ENCODE assay signal across 20 cellular contexts in genomic region chr3:195253981-195254432, GRCh38. TPM values are rescaled to one million over a fixed set of nuclear protein-coding genes. Genes with fewer than 3 reads are reported as not detected.
DNase-seq lines count a peak whose midpoint lies in the region; ATAC-seq and TF ChIP-seq lines count a peak whose summit lies in the region.
"Had no signal": no experiment of that assay in that cellular context is flagged by ENCODE, and none has a peak within 500 bp of the region (broad histone marks: within the 10 kb centered on the region; RNA-seq: fewer than 3 reads in every experiment).

No MANE protein-coding gene starts in this region.

- H3K4me2 ChIP-seq in hepatocyte = no peak overlapping the region

- peak; percentile 53 for DNase-seq in activated CD8-positive, alpha-beta memory T cell treated with anti-CD3 and anti-CD28 coated beads for 24 hours
- DNase-seq in activated CD8-positive, alpha-beta memory T cell treated with anti-CD3 and anti-CD28 coated beads, Interleukin-2, amount 50 U/mL, for 48 hours = no peak
- DNase-seq in NCI-H82 (lab: John Stamatoyannopoulos, UW) (peak; percentile 85), hepatocyte (ENCODE audit: low spot score) (no peak), stomach (no peak), coronary artery (ENCODE audit: low spot score) (no peak), DMS79 treated with DMSO at 0.1 percent for 48 hours (lab: John Stamatoyannopoulos, UW) (no peak), lower lobe of right lung (no peak)
- DNase-seq: activated CD4-positive, alpha-beta T cell treated with anti-CD3 and anti-CD28 coated beads for 48 hours; activated naive CD8-positive, alpha-beta T cell treated with anti-CD3 and anti-CD28 coated beads for 36 hours; activated T-cell treated with anti-CD3 and anti-CD28 coated beads, Interleukin-2, amount 50 U/mL, for 72 hours; CD8-positive, alpha-beta memory T cell; kidney glomerular epithelial cell; MG63; NCI-H187 treated with DMSO at 0.1 percent for 48 hours; OCI-M1; SIG-M5; stimulated activated naive B cell treated with anti-CD40 and anti-IgM and Interleukin-4, amounts not matched to agents 10 μg/mL and 1 μg/mL and 100 μg/mL, for 72 hours had no signal

- H3K4me3 ChIP-seq in hepatocyte (no peak overlapping the region), stomach (no peak overlapping the region), coronary artery (no peak overlapping the region), lower lobe of right lung (no peak overlapping the region)
- H3K4me3 ChIP-seq: MG63, prostate gland, upper lobe of left lung had no signal

- H3K9me2 ChIP-seq in hepatocyte (replicated peaks; ENCODE audit: insufficient read depth) = no peaks in the 10 kb centered on the region

- peaks cover 69% of the 10 kb centered on the region for H3K79me2 ChIP-seq in hepatocyte

- peak overlapping the region; percentile 73 for H3K27ac ChIP-seq in hepatocyte
- peak overlapping the region in 3 of 5 donors; percentile 2 to 95 (median 20) for H3K27ac ChIP-seq in stomach
- H3K27ac ChIP-seq in coronary artery = no peak overlapping the region
- H3K27ac ChIP-seq in lower lobe of right lung = no peak overlapping the region
- H3K27ac ChIP-seq: upper lobe of left lung had no signal

- no peak for TF ChIP-seq CTCF in hepatocyte (IDR thresholded peaks at IDR 0.05; ENCODE audit: poor library complexity)
- TF ChIP-seq CTCF in stomach (IDR thresholded peaks at IDR 0.05) = no peak
- TF ChIP-seq CTCF in coronary artery (IDR thresholded peaks at IDR 0.05) = no peak
- TF ChIP-seq CTCF in lower lobe of right lung (IDR thresholded peaks at IDR 0.05) = no peak

- H3K4me1 ChIP-seq in hepatocyte (ENCODE audit: insufficient read depth) = peaks cover 15% of the 10 kb centered on the region
- H3K4me1 ChIP-seq in stomach = peaks cover 13 to 45% (median 17%) of the 10 kb centered on the region in 4 donors
- peaks cover 11% of the 10 kb centered on the region for H3K4me1 ChIP-seq in lower lobe of right lung

- H3K27me3 ChIP-seq in hepatocyte (no peaks in the 10 kb centered on the region), stomach (no peaks in the 10 kb centered on the region), lower lobe of right lung (ENCODE audit: low read depth) (no peaks in the 10 kb centered on the region)
- H3K27me3 ChIP-seq: MG63, upper lobe of left lung had no signal

- H2AFZ ChIP-seq in hepatocyte = no peak overlapping the region

- H3K36me3 ChIP-seq in hepatocyte (replicated peaks; ENCODE audit: insufficient read depth, low read depth) = no peaks in the 10 kb centered on the region
- H3K36me3 ChIP-seq in stomach = no peaks in the 10 kb centered on the region
- no peaks in the 10 kb centered on the region for H3K36me3 ChIP-seq in lower lobe of right lung
- H3K36me3 ChIP-seq: prostate gland, upper lobe of left lung had no signal

- TF ChIP-seq EP300 in stomach (IDR thresholded peaks at IDR 0.05) = no peak

- no peaks in the 10 kb centered on the region for H4K20me1 ChIP-seq in hepatocyte (ENCODE audit: insufficient read depth, poor library complexity, severe bottlenecking)

- WGBS in hepatocyte (ENCODE audit: low lambda C conversion rate, missing lambda C conversion rate) = 88% methylated on average over 10 of the region's 10 CpGs
- WGBS in stomach, 5 donors = 91 to 95% (median 93%) methylated on average over 10 of the region's 10 CpGs

- TF ChIP-seq POLR2A in stomach (IDR thresholded peaks at IDR 0.05) = no peak

- intact Hi-C loops in stomach (cut with DNase I; ENCODE audit: low total_unique reads) (loop anchor here (10.0 kb wide), 1 partner anchor 139 kb away; no protein-coding TSS in a partner anchor), lower lobe of right lung (cut with DNase I) (no loop called here)

- no peak for ATAC-seq in lower lobe of right lung
- ATAC-seq: activated T-cell treated with anti-CD3 and anti-CD28 coated beads, Interleukin-2, amount 50 U/mL, for 72 hours; stimulated activated naive B cell treated with anti-CD40 and anti-IgM and Interleukin-4, amounts not matched to agents 10 μg/mL and 1 μg/mL and 100 μg/mL, for 72 hours had no signal

- no peaks in the 10 kb centered on the region for H3K9me3 ChIP-seq in hepatocyte (ENCODE audit: low read depth)
- no peaks in the 10 kb centered on the region for H3K9me3 ChIP-seq in stomach
- no peaks in the 10 kb centered on the region for H3K9me3 ChIP-seq in lower lobe of right lung
- H3K9me3 ChIP-seq: MG63, prostate gland, upper lobe of left lung had no signal

RNA-seq across cellular contexts. Expression of gene XXYLT1, which starts 17.0 kb away (rescaled TPM):
- total RNA-seq in hepatocyte (22.3 and 25.6 TPM in 2 replicates), stomach (10 to 100 TPM in 4 of 5 donors, not detected in 1; 11.4 to 41.5 (median 13.8) TPM), lower lobe of right lung (8.9 TPM)
- polyA plus RNA-seq in hepatocyte (15.8 and 20.9 TPM in 2 replicates), stomach (1 to 10 TPM; 2.1 to 6.9 (median 2.6) TPM)

Comparison
In these comparisons a context has a peak if more than half of its experiments do, and no peak if none do; other contexts are left out.
1. DNase-seq: peak in activated CD8-positive, alpha-beta memory T cell treated with anti-CD3 and anti-CD28 coated beads for 24 hours (single experiment) and NCI-H82 (single experiment); none in activated CD8-positive, alpha-beta memory T cell treated with anti-CD3 and anti-CD28 coated beads, Interleukin-2, amount 50 U/mL, for 48 hours (single experiment), hepatocyte (single experiment), stomach (single experiment), coronary artery (single experiment), DMS79 treated with DMSO at 0.1 percent for 48 hours (single experiment) and lower lobe of right lung (single experiment).
2. H3K27ac ChIP-seq: peak in hepatocyte (single experiment) and stomach (3 of 5); none in coronary artery (0 of 2) and lower lobe of right lung (single experiment).